Comparison of ENCODE assay signal across 9 cellular contexts in the genomic region with DNA sequence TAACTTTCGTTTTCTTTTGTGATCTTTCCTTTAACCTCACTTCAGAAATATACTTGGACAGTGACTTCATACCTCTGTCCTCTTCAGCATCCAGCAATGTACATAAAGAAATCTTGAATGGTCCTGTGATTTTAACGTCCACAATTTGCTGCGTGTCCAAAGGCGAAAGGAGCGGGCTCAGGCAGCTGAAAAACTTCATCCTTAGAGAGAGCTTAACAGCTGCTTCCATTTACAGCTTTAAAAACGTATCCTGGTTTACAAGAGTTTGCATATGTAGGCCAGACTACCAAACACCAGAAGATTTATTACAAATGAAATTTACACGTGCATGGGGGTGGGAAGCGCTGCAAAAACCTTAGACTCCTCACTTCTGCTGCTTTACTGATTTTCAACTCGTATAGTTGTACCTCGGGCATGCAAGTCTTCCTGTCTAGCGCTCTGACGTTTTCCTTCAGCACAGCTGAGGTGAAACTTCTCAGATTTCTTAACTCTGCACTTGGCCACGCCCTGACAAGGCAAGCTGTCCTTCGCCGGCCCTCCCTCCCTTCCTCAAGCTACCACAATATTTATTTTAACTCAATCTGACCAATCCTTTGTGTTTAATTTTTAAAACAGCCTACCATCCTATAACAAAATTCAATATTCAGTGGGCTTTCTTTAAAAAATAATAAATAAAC.
DNase-seq lines count a peak whose midpoint lies in the region; TF ChIP-seq lines count a peak whose summit lies in the region.
"Had no signal": no experiment of that assay in that cellular context is flagged by ENCODE, and none has a peak within 500 bp of the region (broad histone marks: within the 10 kb centered on the region; RNA-seq: fewer than 3 reads in every experiment).

No MANE protein-coding gene starts in this region.

- H3K27ac ChIP-seq in A673 (ENCODE audit: low read depth, low read length, poor library complexity, severe bottlenecking) (no peak overlapping the region), dorsolateral prefrontal cortex (peak overlapping the region in 6 of 59 donors; percentile 42 to 60 (median 57)), muscle layer of duodenum (ENCODE audit: low read length) (no peak overlapping the region), caudate nucleus (ENCODE audit: low read depth, low read length) (no peak overlapping the region)

- no peaks in the 10 kb centered on the region for H3K4me1 ChIP-seq in A673 (ENCODE audit: insufficient read depth, low read length, poor library complexity, severe bottlenecking)
- H3K4me1 ChIP-seq in muscle layer of duodenum (ENCODE audit: control insufficient read depth in 1 of 2, insufficient read depth in 2 of 2, low read length in 2 of 2) = no peaks in the 10 kb centered on the region

- no TSS peak for BruUV-seq in A673 (replicated peaks; lab: Mats Ljungman, UMichigan)

- CTCF ChIA-PET in A673 (lab: Charles Lee) = no interaction called here

- DNase-seq in A673 (ENCODE audit: low spot score) (peak; percentile 39), NCI-H524 (lab: John Stamatoyannopoulos, UW) (peak; percentile 44 to 57), dorsolateral prefrontal cortex (peak in 2 of 10 donors; percentile 5 to 9), SHP77 (lab: John Stamatoyannopoulos, UW) (no peak), caudate nucleus (lab: John Stamatoyannopoulos, UW) (no peak)
- DNase-seq in activated T-cell treated with anti-CD3 and anti-CD28 coated beads, Interleukin-2, amount 50 U/mL, for 1 hour = no peak
- DNase-seq in activated CD4-positive, alpha-beta T cell treated with anti-CD3 and anti-CD28 coated beads, Interleukin-2, amount 50 U/mL, for 48 hours = no peak
- DNase-seq: activated gamma-delta T cell treated with Interleukin-2 at 50 U/mL for 16 hours had no signal

- TF ChIP-seq CTCF in A673 (conservative IDR thresholded peaks at IDR 0.05; ENCODE audit: low read depth, low read length) (no peak), dorsolateral prefrontal cortex (IDR thresholded peaks at IDR 0.05 in 54 of 56, conservative IDR thresholded peaks at IDR 0.05 in 2 of 56; ENCODE audit: low read depth in 1 of 56, partially characterized antibody in 56 of 56) (no peak)

- H3K36me3 ChIP-seq in A673 (ENCODE audit: insufficient read depth, low read length, poor library complexity, severe bottlenecking) (no peaks in the 10 kb centered on the region), muscle layer of duodenum (ENCODE audit: control insufficient read depth in 1 of 2, insufficient read depth in 2 of 2, low read length in 2 of 2) (no peaks in the 10 kb centered on the region)

- H3K4me3 ChIP-seq in A673 (ENCODE audit: low read depth, low read length, poor library complexity, severe bottlenecking) = peak overlapping the region; percentile 23
- peak overlapping the region in 57 of 59 donors; percentile 1 to 63 (median 44) for H3K4me3 ChIP-seq in dorsolateral prefrontal cortex
- H3K4me3 ChIP-seq in muscle layer of duodenum (ENCODE audit: low read depth in 1 of 2, low read length in 2 of 2) = peak overlapping the region; percentile 56 to 61

- no peaks in the 10 kb centered on the region for H3K9me3 ChIP-seq in A673 (ENCODE audit: low read depth, low read length, poor library complexity, severe bottlenecking)
- H3K9me3 ChIP-seq in muscle layer of duodenum (ENCODE audit: control insufficient read depth in 1 of 2, low read length in 2 of 2) = no peaks in the 10 kb centered on the region

- POLR2A ChIA-PET in A673 (lab: Charles Lee; ENCODE audit: low non-redundant PET) = no interaction called here

- H3K27me3 ChIP-seq in A673 (replicated peaks; ENCODE audit: insufficient read depth, low read depth, low read length, poor library complexity) (no peaks in the 10 kb centered on the region), dorsolateral prefrontal cortex (peaks cover 0 to 81% (median 15%) of the 10 kb centered on the region in 45 donors), muscle layer of duodenum (ENCODE audit: low read depth, low read length) (no peaks in the 10 kb centered on the region)

- intact Hi-C loops in A673 (cut with micrococcal nuclease; ENCODE audit: unreplicated experiment) = no loop called here
- intact Hi-C loops in dorsolateral prefrontal cortex (cut with DNase I) = no loop called here

Comparison
In these comparisons a context has a peak if more than half of its experiments do, and no peak if none do; other contexts are left out.
1. DNase-seq: peak in A673 (single experiment) and NCI-H524 (2 of 2); none in activated T-cell treated with anti-CD3 and anti-CD28 coated beads, Interleukin-2, amount 50 U/mL, for 1 hour (single experiment), SHP77 (0 of 2), caudate nucleus (0 of 61) and activated CD4-positive, alpha-beta T cell treated with anti-CD3 and anti-CD28 coated beads, Interleukin-2, amount 50 U/mL, for 48 hours (0 of 2).
2. Peak in every context shown above with its lines, with median percentiles within 50 percentile points of each other: H3K4me3 ChIP-seq.